ENCODE assay signal across 16 cellular contexts in the genomic region with DNA sequence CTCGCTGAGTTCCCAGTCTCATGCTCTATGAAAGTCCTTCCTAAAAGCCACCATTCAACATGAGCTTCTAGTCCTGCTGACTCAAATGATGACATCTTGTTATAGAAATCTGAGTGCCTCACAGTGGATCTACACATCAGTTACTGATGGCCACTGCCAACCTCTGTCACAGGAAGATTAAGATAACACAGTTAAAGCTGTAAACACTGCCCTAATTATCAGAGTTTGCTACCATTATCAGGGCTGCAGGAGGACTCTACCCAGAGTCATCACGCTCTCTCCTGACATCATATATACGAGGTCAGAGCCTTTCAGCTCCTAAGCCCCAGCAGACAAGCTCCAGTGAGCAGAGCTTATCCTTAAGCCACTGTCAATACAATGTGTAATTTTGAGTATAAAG.
DNase-seq lines count a peak whose midpoint lies in the region; ATAC-seq and TF ChIP-seq lines count a peak whose summit lies in the region.
"Had no signal": no experiment of that assay in that cellular context is flagged by ENCODE, and none has a peak within 500 bp of the region (broad histone marks: within the 10 kb centered on the region; RNA-seq: fewer than 3 reads in every experiment).

No MANE protein-coding gene starts in this region.

- H4K20me1 ChIP-seq in IMR-90 (ENCODE audit: insufficient read depth, low read length): no peaks in the 10 kb centered on the region; the same call in 1 of the 2 replicates
- H4K20me1 ChIP-seq in osteoblast (ENCODE audit: insufficient read depth, low read length): no peaks in the 10 kb centered on the region

- H4K5ac ChIP-seq in IMR-90 (ENCODE audit: low read depth, low read length): no peak overlapping the region

- WGBS in IMR-90 (ENCODE audit: extremely low coverage in 2 of 2, insufficient read length in 1 of 2), 2 experiments: no CpG with 5 or more reads among the region's 3 CpGs

- H3K27me3 Mint-ChIP-seq in activated CD4-positive, alpha-beta T cell treated with anti-CD3 and anti-CD28 coated beads, Interleukin-2, amount 10 ng/mL, durations not matched to agents 24 days and 14 days: no peaks in the 10 kb centered on the region
- no peaks in the 10 kb centered on the region for H3K27me3 Mint-ChIP-seq in activated naive CD8-positive, alpha-beta T cell treated with anti-CD3 and anti-CD28 coated beads, Interleukin-2, amount 50 U/mL, for 24 hours
- H3K27me3 Mint-ChIP-seq: activated naive CD4-positive, alpha-beta T cell treated with anti-CD3 and anti-CD28 coated beads, Interleukin-2, amount 10 ng/mL, durations not matched to agents 7 days and 5 days; type B pancreatic cell had no signal

- H4K8ac ChIP-seq in IMR-90 (ENCODE audit: low read depth in 2 of 2, low read length in 2 of 2): 0 out of 4 replicates have a peak overlapping the region, but pooled peaks of 1 of the 2 experiments have one; percentile 14

- no peak for TF ChIP-seq CTCF in IMR-90 (conservative IDR thresholded peaks at IDR 0.05; ENCODE audit: low read depth, low read length)
- no peak for TF ChIP-seq CTCF in osteoblast (IDR thresholded peaks at IDR 0.05; ENCODE audit: extremely low read depth, low read depth, low read length)
- TF ChIP-seq CTCF in upper lobe of right lung (IDR thresholded peaks at IDR 0.05): no peak

- no peak overlapping the region for H3K56ac ChIP-seq in IMR-90 (ENCODE audit: extremely low read depth, insufficient read depth, low read length)

- H3K9me3 Mint-ChIP-seq in activated CD4-positive, alpha-beta T cell treated with anti-CD3 and anti-CD28 coated beads, Interleukin-2, amount 10 ng/mL, durations not matched to agents 24 days and 14 days: peaks cover 7% of the 10 kb centered on the region
- H3K9me3 Mint-ChIP-seq in activated naive CD8-positive, alpha-beta T cell treated with anti-CD3 and anti-CD28 coated beads, Interleukin-2, amount 50 U/mL, for 24 hours: no peaks in the 10 kb centered on the region
- H3K9me3 Mint-ChIP-seq: activated naive CD4-positive, alpha-beta T cell treated with anti-CD3 and anti-CD28 coated beads, Interleukin-2, amount 10 ng/mL, durations not matched to agents 7 days and 5 days; type B pancreatic cell had no signal

- H3K4me1 Mint-ChIP-seq in activated CD4-positive, alpha-beta T cell treated with anti-CD3 and anti-CD28 coated beads, Interleukin-2, amount 10 ng/mL, durations not matched to agents 24 days and 14 days: peaks cover 57% of the 10 kb centered on the region
- H3K4me1 Mint-ChIP-seq in activated naive CD8-positive, alpha-beta T cell treated with anti-CD3 and anti-CD28 coated beads, Interleukin-2, amount 50 U/mL, for 24 hours: peaks cover 92% of the 10 kb centered on the region

- 0 out of 2 replicates have a peak overlapping the region, but pooled peaks have one; percentile 42 for H3K23ac ChIP-seq in IMR-90 (ENCODE audit: low read depth, low read length)

- intact Hi-C loops in activated CD4-positive, alpha-beta T cell treated with anti-CD3 and anti-CD28 coated beads, Interleukin-2, amount 10 ng/mL, durations not matched to agents 24 days and 14 days (cut with micrococcal nuclease): no loop called here
- intact Hi-C loops in IMR-90 (cut with micrococcal nuclease) (no loop called here), upper lobe of right lung (cut with DNase I) (no loop called here)

- H3K4me3 Mint-ChIP-seq in activated CD4-positive, alpha-beta T cell treated with anti-CD3 and anti-CD28 coated beads, Interleukin-2, amount 10 ng/mL, durations not matched to agents 24 days and 14 days: no peak overlapping the region
- H3K4me3 Mint-ChIP-seq in activated naive CD8-positive, alpha-beta T cell treated with anti-CD3 and anti-CD28 coated beads, Interleukin-2, amount 50 U/mL, for 24 hours: no peak overlapping the region
- H3K4me3 Mint-ChIP-seq: activated naive CD4-positive, alpha-beta T cell treated with anti-CD3 and anti-CD28 coated beads, Interleukin-2, amount 10 ng/mL, durations not matched to agents 7 days and 5 days; type B pancreatic cell had no signal

- H3K27me3 ChIP-seq in IMR-90 (ENCODE audit: control insufficient read depth, insufficient read depth, low read length) (no peaks in the 10 kb centered on the region), osteoblast (ENCODE audit: insufficient read depth, low read length) (no peaks in the 10 kb centered on the region), upper lobe of right lung (no peaks in the 10 kb centered on the region)
- H3K27me3 ChIP-seq: Peyer's patch had no signal

- H3K27ac ChIP-seq in IMR-90 (ENCODE audit: insufficient read depth, low read length) (no peak overlapping the region), osteoblast (ENCODE audit: low read depth, low read length) (peak overlapping the region; percentile 97), upper lobe of right lung (no peak overlapping the region)
- H3K27ac ChIP-seq: Peyer's patch had no signal

- ATAC-seq in IMR-90 (ENCODE audit: low read depth) (no peak), upper lobe of right lung (no peak)
- ATAC-seq in activated naive CD8-positive, alpha-beta T cell treated with anti-CD3 and anti-CD28 coated beads, Interleukin-2, amount 50 U/mL, for 24 hours: no peak
- ATAC-seq: left colon had no signal

- dilution Hi-C loops in IMR-90 (cut with HindIII; ENCODE audit: low sequenced_read_pairs, unreplicated experiment): no loop called here

- POLR2A ChIA-PET in IMR-90 (lab: Charles Lee; ENCODE audit: unreplicated experiment): interaction anchor here (0.6 kb wide), 1 partner anchor 81 kb away, joined by 3 read pairs; no protein-coding TSS in a partner anchor

- no peak overlapping the region for H3K4me3 ChIP-seq in IMR-90 (ENCODE audit: insufficient read depth, low read depth, low read length)
- H3K4me3 ChIP-seq in osteoblast (ENCODE audit: insufficient read depth, low read length): no peak overlapping the region
- H3K4me3 ChIP-seq in upper lobe of right lung: no peak overlapping the region
- H3K4me3 ChIP-seq: Peyer's patch had no signal

- peaks cover 9% of the 10 kb centered on the region for H3K4me1 ChIP-seq in IMR-90 (ENCODE audit: control insufficient read depth, insufficient read depth, low read length)
- H3K4me1 ChIP-seq in osteoblast (ENCODE audit: insufficient read depth, low read length): peaks cover 51% of the 10 kb centered on the region
- peaks cover 14% of the 10 kb centered on the region for H3K4me1 ChIP-seq in upper lobe of right lung

- TF ChIP-seq POLR2A in IMR-90 (IDR thresholded peaks at IDR 0.05; ENCODE audit: low read depth, low read length): no peak

- H2AK9ac ChIP-seq in IMR-90 (replicated peaks; ENCODE audit: low read depth, low read length, poor library complexity): no peak overlapping the region

- peak overlapping the region; percentile 10 for H2BK5ac ChIP-seq in IMR-90 (ENCODE audit: low read depth, low read length, poor library complexity, severe bottlenecking)

- CTCF ChIA-PET in IMR-90 (lab: Yijun Ruan, JAX): interaction anchor here (1.0 to 1.4 kb wide), 2 partner anchors 57 to 144 kb away, joined by 3 read pairs; no protein-coding TSS in a partner anchor

- no peak overlapping the region; the same call in 1 of the 2 replicates for H3K18ac ChIP-seq in IMR-90 (ENCODE audit: low read depth, low read length)

- H3K9ac ChIP-seq in IMR-90 (ENCODE audit: low read depth, low read length): no peak overlapping the region

- BruUV-seq in IMR-90 (replicated peaks; lab: Mats Ljungman, UMichigan): no TSS peak

- H3K36me3 ChIP-seq in IMR-90 (ENCODE audit: control insufficient read depth, insufficient read depth, low read length): no peaks in the 10 kb centered on the region
- no peaks in the 10 kb centered on the region for H3K36me3 ChIP-seq in osteoblast (ENCODE audit: insufficient read depth, low read length)
- no peaks in the 10 kb centered on the region for H3K36me3 ChIP-seq in upper lobe of right lung
- H3K36me3 ChIP-seq: Peyer's patch had no signal

- H3K9me3 ChIP-seq in IMR-90 (ENCODE audit: control insufficient read depth, insufficient read depth, low read length) (no peaks in the 10 kb centered on the region), osteoblast (ENCODE audit: low read depth, low read length) (no peaks in the 10 kb centered on the region), upper lobe of right lung (no peaks in the 10 kb centered on the region)
- H3K9me3 ChIP-seq: Peyer's patch had no signal

- no peak overlapping the region for H3K27ac Mint-ChIP-seq in activated CD4-positive, alpha-beta T cell treated with anti-CD3 and anti-CD28 coated beads, Interleukin-2, amount 10 ng/mL, durations not matched to agents 24 days and 14 days
- H3K27ac Mint-ChIP-seq in activated naive CD8-positive, alpha-beta T cell treated with anti-CD3 and anti-CD28 coated beads, Interleukin-2, amount 50 U/mL, for 24 hours: peak overlapping the region; percentile 76
- H3K27ac Mint-ChIP-seq: activated naive CD4-positive, alpha-beta T cell treated with anti-CD3 and anti-CD28 coated beads, Interleukin-2, amount 10 ng/mL, durations not matched to agents 7 days and 5 days; type B pancreatic cell had no signal

- no peak for TF ChIP-seq RAD21 in IMR-90 (IDR thresholded peaks at IDR 0.05; ENCODE audit: low read length)

- H3K36me3 Mint-ChIP-seq in activated CD4-positive, alpha-beta T cell treated with anti-CD3 and anti-CD28 coated beads, Interleukin-2, amount 10 ng/mL, durations not matched to agents 24 days and 14 days (ENCODE audit: low read depth): peaks cover 44% of the 10 kb centered on the region
- H3K36me3 Mint-ChIP-seq in activated naive CD8-positive, alpha-beta T cell treated with anti-CD3 and anti-CD28 coated beads, Interleukin-2, amount 50 U/mL, for 24 hours (ENCODE audit: low read depth): peaks cover 28% of the 10 kb centered on the region

- H2AFZ ChIP-seq in IMR-90 (replicated peaks; ENCODE audit: low read length, poor library complexity) (no peak overlapping the region), osteoblast (ENCODE audit: low read length) (no peak overlapping the region)

- in situ Hi-C loops in IMR-90 (cut with MboI; ENCODE audit: low sequenced_read_pairs): loop anchor here (5.0 kb wide), 1 partner anchor 49 kb away; no protein-coding TSS in a partner anchor

- H2BK15ac ChIP-seq in IMR-90 (ENCODE audit: low read depth, low read length): no peak overlapping the region

- H3K14ac ChIP-seq in IMR-90 (replicated peaks; ENCODE audit: low read depth, low read length): 0 out of 2 replicates have a peak overlapping the region, but pooled peaks have one; percentile 3

- no peak overlapping the region; the same call in 1 of the 2 replicates for H3K4ac ChIP-seq in IMR-90 (ENCODE audit: low read depth, low read length)

- peak overlapping the region; percentile 6; the same call in 1 of the 2 replicates for H2BK20ac ChIP-seq in IMR-90 (ENCODE audit: low read depth, low read length)

- no peak overlapping the region for H4K91ac ChIP-seq in IMR-90 (ENCODE audit: insufficient read depth, low read depth, low read length)

- H3K79me1 ChIP-seq in IMR-90 (ENCODE audit: low read depth in 1 of 2, low read length in 2 of 2): peaks cover 39 to 71% of the 10 kb centered on the region in 2 experiments

- DNase-seq in activated CD4-positive, alpha-beta T cell treated with anti-CD3 and anti-CD28 coated beads, Interleukin-2, amount 10 ng/mL, durations not matched to agents 24 days and 14 days: peak; percentile 48
- DNase-seq in activated CD4-positive, alpha-beta T cell treated with anti-CD3 and anti-CD28 coated beads, Interleukin-2, amount 50 U/mL, for 1 hour: no peak
- peak; percentile 37 for DNase-seq in IMR-90
- no peak for DNase-seq in activated naive CD8-positive, alpha-beta T cell treated with anti-CD3 and anti-CD28 coated beads, Interleukin-2, amount 50 U/mL, for 24 hours
- no peak for DNase-seq in osteoblast (ENCODE audit: insufficient read length, low spot score, missing footprints)
- DNase-seq in upper lobe of right lung: no peak
- no peak for DNase-seq in SHP77 (lab: John Stamatoyannopoulos, UW)
- no peak for DNase-seq in NOMO-1 treated with DMSO at 0.1 percent for 48 hours (lab: John Stamatoyannopoulos, UW; ENCODE audit: unreplicated experiment)
- DNase-seq: activated CD4-positive, alpha-beta T cell treated with anti-CD3 and anti-CD28 coated beads, Interleukin-2, amount 50 U/mL, for 48 hours; activated naive CD4-positive, alpha-beta T cell treated with anti-CD3 and anti-CD28 coated beads, Interleukin-2, amount 10 ng/mL, durations not matched to agents 7 days and 5 days; GDM1; left colon; NCI-H187; NCI-H510A treated with DMSO at 0.1 percent for 48 hours; Peyer's patch had no signal

- H3K9me1 ChIP-seq in IMR-90 (ENCODE audit: insufficient read depth, low read length): no peaks in the 10 kb centered on the region

- no peak overlapping the region; the same call in 1 of the 2 replicates for H2BK120ac ChIP-seq in IMR-90 (ENCODE audit: low read depth, low read length)

- H3K79me2 ChIP-seq in osteoblast (ENCODE audit: insufficient read depth, low read length): peaks cover 78% of the 10 kb centered on the region

- H3K4me2 ChIP-seq in IMR-90 (ENCODE audit: low read depth, low read length) (peak overlapping the region; percentile 1; the same call in 1 of the 2 replicates), osteoblast (ENCODE audit: insufficient read depth, low read length) (no peak overlapping the region)

- H2AK5ac ChIP-seq in IMR-90 (ENCODE audit: low read depth, low read length): peak overlapping the region; percentile 60; the same call in 1 of the 2 replicates

Comparison
In these comparisons a context has a peak if more than half of its experiments do, and no peak if none do; other contexts are left out.
1. DNase-seq: peak in activated CD4-positive, alpha-beta T cell treated with anti-CD3 and anti-CD28 coated beads, Interleukin-2, amount 10 ng/mL, durations not matched to agents 24 days and 14 days (single experiment) and IMR-90 (single experiment); none in activated CD4-positive, alpha-beta T cell treated with anti-CD3 and anti-CD28 coated beads, Interleukin-2, amount 50 U/mL, for 1 hour (single experiment), activated naive CD8-positive, alpha-beta T cell treated with anti-CD3 and anti-CD28 coated beads, Interleukin-2, amount 50 U/mL, for 24 hours (single experiment), osteoblast (single experiment), upper lobe of right lung (single experiment), SHP77 (0 of 2) and NOMO-1 treated with DMSO at 0.1 percent for 48 hours (single experiment).